22 cellular contexts compared by ENCODE assay signal in the genomic region with DNA sequence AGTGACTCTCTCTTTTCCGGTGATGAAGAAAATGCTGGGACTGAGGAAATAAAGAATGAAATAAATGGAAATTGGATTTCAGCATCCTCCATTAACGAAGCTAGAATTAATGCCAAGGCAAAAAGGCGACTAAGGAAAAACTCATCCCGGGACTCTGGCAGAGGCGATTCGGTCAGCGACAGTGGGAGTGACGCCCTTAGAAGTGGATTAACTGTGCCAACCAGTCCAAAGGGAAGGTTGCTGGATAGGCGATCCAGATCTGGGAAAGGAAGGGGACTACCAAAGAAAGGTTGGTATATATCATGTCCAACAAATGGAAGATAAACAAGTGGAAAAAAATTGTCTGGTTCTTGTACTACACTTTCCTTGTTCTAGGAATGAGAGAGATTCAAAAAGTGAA. TPM values are rescaled to one million over a fixed set of nuclear protein-coding genes. Genes with fewer than 3 reads are reported as not detected.
A peak's percentile ranks its signal among the peaks of the same experiment; 100 is the strongest.
DNase-seq lines count a peak whose midpoint lies in the region; ATAC-seq and TF ChIP-seq lines count a peak whose summit lies in the region.
"Had no signal": no experiment of that assay in that cellular context is flagged by ENCODE, and none has a peak within 500 bp of the region (broad histone marks: within the 10 kb centered on the region; RNA-seq: fewer than 3 reads in every experiment).

No MANE protein-coding gene starts in this region.

- H3K4me1 Mint-ChIP-seq in activated T-cell treated with anti-CD3 and anti-CD28 coated beads, Interleukin-2, amount 50 U/mL, for 24 hours (ENCODE audit: low read depth): peaks cover 81% of the 10 kb centered on the region
- peaks cover 86% of the 10 kb centered on the region for H3K4me1 Mint-ChIP-seq in activated naive CD8-positive, alpha-beta T cell (ENCODE audit: low read depth)
- H3K4me1 Mint-ChIP-seq: neural progenitor cell had no signal

- H3K27me3 ChIP-seq in right cardiac atrium (ENCODE audit: control insufficient read depth, insufficient read depth) (no peaks in the 10 kb centered on the region), thoracic aorta (replicated peaks; ENCODE audit: insufficient read depth) (no peaks in the 10 kb centered on the region)
- H3K27me3 ChIP-seq: BLaER1, neural progenitor cell, SJSA1 had no signal

- no peaks in the 10 kb centered on the region for H3K4me1 ChIP-seq in right cardiac atrium (ENCODE audit: control insufficient read depth, insufficient read depth, low read length)
- peaks cover 33 to 49% of the 10 kb centered on the region in 2 donors for H3K4me1 ChIP-seq in thoracic aorta (ENCODE audit: control insufficient read depth in 1 of 2, low read depth in 2 of 2)
- H3K4me1 ChIP-seq: neural progenitor cell, SJSA1 had no signal

- H3K27ac ChIP-seq in right cardiac atrium (ENCODE audit: low read length) (no peak overlapping the region), thoracic aorta (peak overlapping the region in 1 of 2 donors; percentile 57)
- H3K27ac ChIP-seq: BLaER1, HL-60, neural progenitor cell, SJSA1 had no signal

- H3K27me3 Mint-ChIP-seq in activated T-cell treated with anti-CD3 and anti-CD28 coated beads, Interleukin-2, amount 50 U/mL, for 24 hours: no peaks in the 10 kb centered on the region
- H3K27me3 Mint-ChIP-seq in activated naive CD8-positive, alpha-beta T cell: no peaks in the 10 kb centered on the region
- H3K27me3 Mint-ChIP-seq: activated CD4-positive, alpha-beta T cell treated with anti-CD3 and anti-CD28 coated beads for 36 hours had no signal

- 65% methylated on average over 9 of the region's 9 CpGs for WGBS in right cardiac atrium

- intact Hi-C loops in right cardiac atrium (cut with DNase I): no loop called here

- H3K36me3 Mint-ChIP-seq in activated T-cell treated with anti-CD3 and anti-CD28 coated beads, Interleukin-2, amount 50 U/mL, for 24 hours (ENCODE audit: low read depth): peaks cover 47% of the 10 kb centered on the region
- peaks cover 19% of the 10 kb centered on the region for H3K36me3 Mint-ChIP-seq in activated naive CD8-positive, alpha-beta T cell

- no peak overlapping the region for H3K4me3 Mint-ChIP-seq in activated T-cell treated with anti-CD3 and anti-CD28 coated beads, Interleukin-2, amount 50 U/mL, for 24 hours
- peak overlapping the region; percentile 39 for H3K4me3 Mint-ChIP-seq in activated naive CD8-positive, alpha-beta T cell
- H3K4me3 Mint-ChIP-seq: activated CD4-positive, alpha-beta T cell treated with anti-CD3 and anti-CD28 coated beads for 36 hours; neural progenitor cell had no signal

- no peak overlapping the region for H3K4me3 ChIP-seq in right cardiac atrium (ENCODE audit: low read length)
- peak overlapping the region; percentile 47 for H3K4me3 ChIP-seq in thoracic aorta
- H3K4me3 ChIP-seq: BLaER1, K562, neural progenitor cell, SJSA1 had no signal

- H3K9me3 ChIP-seq in right cardiac atrium (ENCODE audit: control insufficient read depth, low read length) (no peaks in the 10 kb centered on the region), thoracic aorta (no peaks in the 10 kb centered on the region)
- H3K9me3 ChIP-seq: BLaER1, SJSA1 had no signal

- H3K36me3 ChIP-seq in thoracic aorta: no peaks in the 10 kb centered on the region

- no peaks in the 10 kb centered on the region for H3K9me3 Mint-ChIP-seq in activated T-cell treated with anti-CD3 and anti-CD28 coated beads, Interleukin-2, amount 50 U/mL, for 24 hours
- no peaks in the 10 kb centered on the region for H3K9me3 Mint-ChIP-seq in activated naive CD8-positive, alpha-beta T cell (ENCODE audit: low read depth)
- H3K9me3 Mint-ChIP-seq: neural progenitor cell had no signal

- TF ChIP-seq CTCF in thoracic aorta (IDR thresholded peaks at IDR 0.05): no peak

- DNase-seq in activated T-cell treated with anti-CD3 and anti-CD28 coated beads, Interleukin-2, amount 50 U/mL, for 24 hours: no peak
- no peak for DNase-seq in activated T-cell treated with anti-CD3 and anti-CD28 coated beads, Interleukin-2, amount 50 U/mL, for 48 hours
- DNase-seq in right cardiac atrium (no peak), thoracic aorta (ENCODE audit: low spot score) (no peak), HUDEP-2 (lab: John Stamatoyannopoulos, UW; ENCODE audit: unreplicated experiment in 76 of 76) (no peak), glomerular visceral epithelial cell (ENCODE audit: extremely low spot score) (no peak)
- DNase-seq: activated CD4-positive, alpha-beta T cell treated with anti-CD3 and anti-CD28 coated beads for 36 hours; central memory CD4-positive, alpha-beta T cell; DMS53; effector CD8-positive, alpha-beta T cell; GOT3; mesendoderm; NCI-H69; stimulated activated CD4-positive, alpha-beta T cell treated with anti-CD3 and anti-CD28 coated beads, Interleukin-2, amount 100 ng/mL, for 48 hours; T1000 had no signal

- peak overlapping the region; percentile 60 for H3K27ac Mint-ChIP-seq in activated T-cell treated with anti-CD3 and anti-CD28 coated beads, Interleukin-2, amount 50 U/mL, for 24 hours
- H3K27ac Mint-ChIP-seq in activated naive CD8-positive, alpha-beta T cell: peak overlapping the region; percentile 87
- H3K27ac Mint-ChIP-seq: neural progenitor cell had no signal

- ATAC-seq in right cardiac atrium (peak; percentile 63 to 75), thoracic aorta (ENCODE audit: insufficient number of reproducible peaks, low FRiP score, low read depth) (no peak), GM21423 (IDR thresholded peaks at IDR 0.05; ENCODE audit: unreplicated experiment) (no peak)
- ATAC-seq: activated CD4-positive, alpha-beta T cell treated with anti-CD3 and anti-CD28 coated beads for 36 hours; K562 had no signal

RNA-seq across cellular contexts. Expression of a gene that starts 9.5 kb away (rescaled TPM):
- total RNA-seq in right cardiac atrium: 10 to 100 TPM; 61.5 to 82.7 (median 76.2) TPM
- 39.8 TPM for polyA plus RNA-seq in right cardiac atrium
- total RNA-seq in thoracic aorta: 10 to 100 TPM; 53.5 to 91.3 TPM

RNA-seq across cellular contexts. Expression of a gene that starts 37.7 kb away (rescaled TPM):
- total RNA-seq in right cardiac atrium (10 to 100 TPM; 24.5 to 27.8 (median 26.9) TPM), thoracic aorta (10 to 100 TPM; 19.0 to 33.2 TPM)
- 30.0 TPM for polyA plus RNA-seq in right cardiac atrium

RNA-seq across cellular contexts. Expression of a gene that starts 38.2 kb away (rescaled TPM):
- total RNA-seq in right cardiac atrium (10 to 100 TPM; 49.4 to 60.7 (median 52.1) TPM), thoracic aorta (100 to 1,000 TPM in 1 of 2 donors, 10 to 100 TPM in 1; 41.6 to 115 TPM)
- 24.8 TPM for polyA plus RNA-seq in right cardiac atrium

Comparison
In these comparisons a context has a peak if more than half of its experiments do, and no peak if none do; other contexts are left out.
1. ATAC-seq: peak in right cardiac atrium (2 of 2); none in thoracic aorta (single experiment) and GM21423 (single experiment).